ENCODE assay signal across 8 cellular contexts in genomic region chr11:9757809-9758675, GRCh38.
DNase-seq lines count a peak whose midpoint lies in the region; ATAC-seq and TF ChIP-seq lines count a peak whose summit lies in the region.

No MANE protein-coding gene starts in this region.

- TF ChIP-seq RAD21 in IMR-90 (IDR thresholded peaks at IDR 0.05; ENCODE audit: low read length) = peak; percentile 86

- peak; percentile 86 for TF ChIP-seq CTCF in IMR-90 (conservative IDR thresholded peaks at IDR 0.05; ENCODE audit: low read depth, low read length)
- peak; percentile 100 for TF ChIP-seq CTCF in Panc1 (IDR thresholded peaks at IDR 0.05)
- peak in 1 of 2 donors; percentile 13 for TF ChIP-seq CTCF in fibroblast of lung (conservative IDR thresholded peaks at IDR 0.05 in 1 of 2, IDR thresholded peaks at IDR 0.05 in 1 of 2; ENCODE audit: low read depth in 1 of 2, low read length in 2 of 2)

- H3K4me3 Mint-ChIP-seq in activated T-helper 1 cell treated with anti-CD3 and anti-CD28 coated beads, Interleukin-12 subunit alpha, Interleukin-12 subunit beta, Interleukin-2, Interleukin-4 antibody, amounts not matched to agents 30 ng/mL and 10 ng/mL and 1 ng/mL, durations not matched to agents 14 hours and 24 hours and 36 hours = peak overlapping the region; percentile 80
- peak overlapping the region; percentile 77 to 90 (median 84) for H3K4me3 Mint-ChIP-seq in naive thymus-derived CD8-positive, alpha-beta T cell

- peaks cover 57% of the 10 kb centered on the region for H3K4me1 Mint-ChIP-seq in activated T-helper 1 cell treated with anti-CD3 and anti-CD28 coated beads, Interleukin-12 subunit alpha, Interleukin-12 subunit beta, Interleukin-2, Interleukin-4 antibody, amounts not matched to agents 30 ng/mL and 10 ng/mL and 1 ng/mL, durations not matched to agents 14 hours and 24 hours and 36 hours (ENCODE audit: low read depth)
- H3K4me1 Mint-ChIP-seq in naive thymus-derived CD8-positive, alpha-beta T cell = peaks cover 13 to 52% (median 29%) of the 10 kb centered on the region in 4 donors

- peak overlapping the region; percentile 99 for H4K91ac ChIP-seq in IMR-90 (ENCODE audit: insufficient read depth, low read depth, low read length)

- intact Hi-C loops in IMR-90 (cut with micrococcal nuclease) = loop anchor here (1.0 to 10.0 kb wide), 6 partner anchors 45 to 979 kb away; partner anchors contain the start of gene ADM
- intact Hi-C loops in Panc1 (cut with micrococcal nuclease; ENCODE audit: unreplicated experiment) = loop anchor here (2.0 to 10.0 kb wide), 8 partner anchors 104 to 979 kb away; partner anchors contain the start of gene ADM
- intact Hi-C loops in activated T-helper 1 cell treated with anti-CD3 and anti-CD28 coated beads, Interleukin-12 subunit alpha, Interleukin-12 subunit beta, Interleukin-2, Interleukin-4 antibody, amounts not matched to agents 30 ng/mL and 10 ng/mL and 1 ng/mL, durations not matched to agents 14 hours and 24 hours and 36 hours (cut with micrococcal nuclease) = loop anchor here (1.0 to 5.0 kb wide), 9 partner anchors 144 to 979 kb away; partner anchors contain the start of gene AMPD3

- peaks cover 2% of the 10 kb centered on the region for H3K27me3 Mint-ChIP-seq in activated T-helper 1 cell treated with anti-CD3 and anti-CD28 coated beads, Interleukin-12 subunit alpha, Interleukin-12 subunit beta, Interleukin-2, Interleukin-4 antibody, amounts not matched to agents 30 ng/mL and 10 ng/mL and 1 ng/mL, durations not matched to agents 14 hours and 24 hours and 36 hours (ENCODE audit: insufficient read depth)
- no peaks in the 10 kb centered on the region for H3K27me3 Mint-ChIP-seq in naive thymus-derived CD8-positive, alpha-beta T cell

- no peak for TF ChIP-seq POLR2A in IMR-90 (IDR thresholded peaks at IDR 0.05; ENCODE audit: low read depth, low read length)

- no peaks in the 10 kb centered on the region for H3K9me3 Mint-ChIP-seq in activated T-helper 1 cell treated with anti-CD3 and anti-CD28 coated beads, Interleukin-12 subunit alpha, Interleukin-12 subunit beta, Interleukin-2, Interleukin-4 antibody, amounts not matched to agents 30 ng/mL and 10 ng/mL and 1 ng/mL, durations not matched to agents 14 hours and 24 hours and 36 hours
- H3K9me3 Mint-ChIP-seq in naive thymus-derived CD8-positive, alpha-beta T cell = no peaks in the 10 kb centered on the region

- peak overlapping the region; percentile 99 to 100 for H4K8ac ChIP-seq in IMR-90 (ENCODE audit: low read depth in 2 of 2, low read length in 2 of 2)

- peak overlapping the region; percentile 90 for H3K4me2 ChIP-seq in IMR-90 (ENCODE audit: low read depth, low read length)
- peak overlapping the region; percentile 85 for H3K4me2 ChIP-seq in fibroblast of lung (ENCODE audit: extremely low read depth, insufficient read depth, low read length)

- H3K36me3 ChIP-seq in IMR-90 (ENCODE audit: control insufficient read depth, insufficient read depth, low read length) (no peaks in the 10 kb centered on the region), Panc1 (ENCODE audit: control insufficient read depth, insufficient read depth, low read length) (no peaks in the 10 kb centered on the region), fibroblast of lung (ENCODE audit: control insufficient read depth, insufficient read depth, low read length) (no peaks in the 10 kb centered on the region)

- peak overlapping the region; percentile 99 for H3K23ac ChIP-seq in IMR-90 (ENCODE audit: low read depth, low read length)

- H4K20me1 ChIP-seq in IMR-90 (ENCODE audit: insufficient read depth, low read length) (peaks cover 3% of the 10 kb centered on the region; the same call in 1 of the 2 replicates), fibroblast of lung (ENCODE audit: control insufficient read depth, extremely low read depth, insufficient read depth, low read length) (no peaks in the 10 kb centered on the region)

- H3K79me1 ChIP-seq in IMR-90 (ENCODE audit: low read depth in 1 of 2, low read length in 2 of 2) = peaks cover 14 to 65% of the 10 kb centered on the region in 2 experiments; a peak in 3 of 4 replicates

- no peaks in the 10 kb centered on the region for H3K27me3 ChIP-seq in IMR-90 (ENCODE audit: control insufficient read depth, insufficient read depth, low read length)
- no peaks in the 10 kb centered on the region for H3K27me3 ChIP-seq in Panc1 (ENCODE audit: control insufficient read depth, insufficient read depth, low read length)
- no peaks in the 10 kb centered on the region for H3K27me3 ChIP-seq in fibroblast of lung (ENCODE audit: control insufficient read depth, insufficient read depth, low read length)

- H2AK5ac ChIP-seq in IMR-90 (ENCODE audit: low read depth, low read length) = peak overlapping the region; percentile 100

- peaks cover 47% of the 10 kb centered on the region for H3K9me1 ChIP-seq in IMR-90 (ENCODE audit: insufficient read depth, low read length)

- ATAC-seq in GM21447 (IDR thresholded peaks at IDR 0.05; ENCODE audit: unreplicated experiment) (peak; percentile 44), IMR-90 (ENCODE audit: low read depth) (peak; percentile 43), Panc1 (peak; percentile 66)
- peak; percentile 86 to 93 for ATAC-seq in naive thymus-derived CD8-positive, alpha-beta T cell

- peaks cover 1% of the 10 kb centered on the region for H3K36me3 Mint-ChIP-seq in activated T-helper 1 cell treated with anti-CD3 and anti-CD28 coated beads, Interleukin-12 subunit alpha, Interleukin-12 subunit beta, Interleukin-2, Interleukin-4 antibody, amounts not matched to agents 30 ng/mL and 10 ng/mL and 1 ng/mL, durations not matched to agents 14 hours and 24 hours and 36 hours (ENCODE audit: low read depth)
- H3K36me3 Mint-ChIP-seq in naive thymus-derived CD8-positive, alpha-beta T cell = no peaks in the 10 kb centered on the region

- peaks cover 48% of the 10 kb centered on the region for H3K4me1 ChIP-seq in IMR-90 (ENCODE audit: control insufficient read depth, insufficient read depth, low read length)
- peaks cover 84% of the 10 kb centered on the region for H3K4me1 ChIP-seq in Panc1 (ENCODE audit: control insufficient read depth, insufficient read depth, low read length)
- H3K4me1 ChIP-seq in fibroblast of lung (ENCODE audit: control insufficient read depth, extremely low read depth, insufficient read depth, low read length) = peaks cover 49% of the 10 kb centered on the region

- H2BK5ac ChIP-seq in IMR-90 (ENCODE audit: low read depth, low read length, poor library complexity, severe bottlenecking) = peak overlapping the region; percentile 98

- H3K4me3 ChIP-seq in IMR-90 (ENCODE audit: insufficient read depth, low read depth, low read length) (peak overlapping the region; percentile 32), Panc1 (ENCODE audit: low read depth in 2 of 2, low read length in 2 of 2) (peak overlapping the region; percentile 51 to 81), fibroblast of lung (replicated peaks in 1 of 4; ENCODE audit: control extremely low read depth in 1 of 4, insufficient read depth in 1 of 4, low read depth in 3 of 4, low read length in 4 of 4) (peak overlapping the region; percentile 28 to 67 (median 44))

- no TSS peak for BruUV-seq in IMR-90 (replicated peaks; lab: Mats Ljungman, UMichigan)
- no TSS peak for BruUV-seq in Panc1 (replicated peaks; lab: Mats Ljungman, UMichigan)

- no peaks in the 10 kb centered on the region for H3K9me3 ChIP-seq in IMR-90 (ENCODE audit: control insufficient read depth, insufficient read depth, low read length)
- no peaks in the 10 kb centered on the region for H3K9me3 ChIP-seq in Panc1 (ENCODE audit: control insufficient read depth, insufficient read depth, low read depth, low read length)
- no peaks in the 10 kb centered on the region for H3K9me3 ChIP-seq in fibroblast of lung (ENCODE audit: control insufficient read depth, insufficient read depth, low read depth, low read length)

- H2BK120ac ChIP-seq in IMR-90 (ENCODE audit: low read depth, low read length) = peak overlapping the region; percentile 99

- peak overlapping the region; percentile 76 for H3K27ac Mint-ChIP-seq in activated T-helper 1 cell treated with anti-CD3 and anti-CD28 coated beads, Interleukin-12 subunit alpha, Interleukin-12 subunit beta, Interleukin-2, Interleukin-4 antibody, amounts not matched to agents 30 ng/mL and 10 ng/mL and 1 ng/mL, durations not matched to agents 14 hours and 24 hours and 36 hours
- H3K27ac Mint-ChIP-seq in naive thymus-derived CD8-positive, alpha-beta T cell = peak overlapping the region; percentile 63 to 94 (median 86)

- peak overlapping the region; percentile 97 for H3K18ac ChIP-seq in IMR-90 (ENCODE audit: low read depth, low read length)

- H3K56ac ChIP-seq in IMR-90 (ENCODE audit: extremely low read depth, insufficient read depth, low read length) = peak overlapping the region; percentile 95

- peak overlapping the region; percentile 99 for H3K4ac ChIP-seq in IMR-90 (ENCODE audit: low read depth, low read length)

- peak overlapping the region; percentile 99 for H2BK20ac ChIP-seq in IMR-90 (ENCODE audit: low read depth, low read length)

- 4% methylated on average over 34 of the region's 73 CpGs; no CpG with 5 or more reads in 1 of the 2 experiments for WGBS in IMR-90 (ENCODE audit: extremely low coverage in 2 of 2, insufficient read length in 1 of 2), 2 experiments

- no peaks in the 10 kb centered on the region for H3K79me2 ChIP-seq in fibroblast of lung (ENCODE audit: control insufficient read depth, insufficient read depth, low read length)

- dilution Hi-C loops in IMR-90 (cut with HindIII; ENCODE audit: low sequenced_read_pairs, unreplicated experiment) = no loop called here

- H2AFZ ChIP-seq in IMR-90 (replicated peaks; ENCODE audit: low read length, poor library complexity) (peak overlapping the region; percentile 94), fibroblast of lung (ENCODE audit: low read length) (peak overlapping the region; percentile 35)

- H3K9ac ChIP-seq in IMR-90 (ENCODE audit: low read depth, low read length) (peak overlapping the region; percentile 97), fibroblast of lung (ENCODE audit: insufficient read depth, low read length) (peak overlapping the region; percentile 78)

- POLR2A ChIA-PET in IMR-90 (lab: Charles Lee; ENCODE audit: unreplicated experiment) (interaction anchor here (0.6 kb wide), 1 partner anchor 534 kb away, joined by 3 read pairs; no protein-coding TSS in a partner anchor), Panc1 (lab: Charles Lee) (interaction anchor here (0.6 kb wide), 1 partner anchor 62 kb away, joined by 3 read pairs; no protein-coding TSS in a partner anchor)
- POLR2A ChIA-PET in naive thymus-derived CD8-positive, alpha-beta T cell (lab: Charles Lee) = interaction anchor here (0.7 to 1.0 kb wide), 3 partner anchors 8 to 526 kb away, joined by 3 to 7 read pairs (median 3); no protein-coding TSS in a partner anchor

- peak; percentile 38 for DNase-seq in DMS153 (lab: John Stamatoyannopoulos, UW)
- DNase-seq in IMR-90 = peak; percentile 72
- DNase-seq in Panc1 (ENCODE audit: low read depth, low spot score) = peak; percentile 38
- DNase-seq in activated T-helper 1 cell treated with anti-CD3 and anti-CD28 coated beads, Interleukin-12 subunit alpha, Interleukin-12 subunit beta, Interleukin-2, Interleukin-4 antibody, amounts not matched to agents 30 ng/mL and 10 ng/mL and 1 ng/mL, durations not matched to agents 14 hours and 24 hours and 36 hours (ENCODE audit: low spot score) = peak; percentile 87
- DNase-seq in fibroblast of lung (ENCODE audit: low read depth in 2 of 2) = peak; percentile 67 to 73
- DNase-seq in naive thymus-derived CD8-positive, alpha-beta T cell = peak; percentile 85 to 95 (median 90)
- DNase-seq in stimulated activated naive CD4-positive, alpha-beta T cell treated with Interleukin-2 at 50 U/mL for 16 hours (lab: John Stamatoyannopoulos, UW) = peak; percentile 91

- CTCF ChIA-PET in IMR-90 (lab: Yijun Ruan, JAX) = interaction anchor here (0.6 to 1.4 kb wide), 9 partner anchors 10 to 633 kb away, joined by 3 to 10 read pairs (median 4); partner anchors contain the start of gene ADM
- CTCF ChIA-PET in Panc1 (lab: Charles Lee) = interaction anchor here (0.6 to 2.6 kb wide), 6 partner anchors 145 to 556 kb away, joined by 3 to 19 read pairs (median 8); no protein-coding TSS in a partner anchor

- H4K5ac ChIP-seq in IMR-90 (ENCODE audit: low read depth, low read length) = peak overlapping the region; percentile 99

- peak overlapping the region; percentile 96 for H3K27ac ChIP-seq in IMR-90 (ENCODE audit: insufficient read depth, low read length)
- peak overlapping the region; percentile 100 for H3K27ac ChIP-seq in Panc1 (ENCODE audit: low read length)
- peak overlapping the region; percentile 92 for H3K27ac ChIP-seq in fibroblast of lung (ENCODE audit: insufficient read depth, low read length)

- H2BK15ac ChIP-seq in IMR-90 (ENCODE audit: low read depth, low read length) = peak overlapping the region; percentile 98

- H3K14ac ChIP-seq in IMR-90 (replicated peaks; ENCODE audit: low read depth, low read length) = peak overlapping the region; percentile 99

- H2AK9ac ChIP-seq in IMR-90 (replicated peaks; ENCODE audit: low read depth, low read length, poor library complexity) = peak overlapping the region; percentile 96

- in situ Hi-C loops in IMR-90 (cut with MboI; ENCODE audit: low sequenced_read_pairs) (loop anchor here (25.0 kb wide), 1 partner anchor 204 kb away; no protein-coding TSS in a partner anchor), Panc1 (cut with HindIII; ENCODE audit: low pct_unique_long_range_greater_than_20kb, low sequenced_read_pairs) (no loop called here)

Comparison
In these comparisons a context has a peak if more than half of its experiments do, and no peak if none do; other contexts are left out.
1. Peak in every context shown above with its lines: DNase-seq, ATAC-seq, H3K4me3 ChIP-seq and H3K27ac ChIP-seq.
2. DNase-seq: peak in every context shown above with its lines; median percentile 91 in stimulated activated naive CD4-positive, alpha-beta T cell treated with Interleukin-2 at 50 U/mL for 16 hours; 90 in naive thymus-derived CD8-positive, alpha-beta T cell; 87 in activated T-helper 1 cell treated with anti-CD3 and anti-CD28 coated beads, Interleukin-12 subunit alpha, Interleukin-12 subunit beta, Interleukin-2, Interleukin-4 antibody, amounts not matched to agents 30 ng/mL and 10 ng/mL and 1 ng/mL, durations not matched to agents 14 hours and 24 hours and 36 hours; 72 in IMR-90; 70 in fibroblast of lung; 38 in DMS153; 38 in Panc1.